Comparison of ENCODE assay signal across 15 cellular contexts in genomic region chr17:81821147-81821546, GRCh38. TPM values are rescaled to one million over a fixed set of nuclear protein-coding genes. Genes with fewer than 3 reads are reported as not detected.
A peak's percentile ranks its signal among the peaks of the same experiment; 100 is the strongest.
DNase-seq lines count a peak whose midpoint lies in the region; ATAC-seq and TF ChIP-seq lines count a peak whose summit lies in the region.
"Had no signal": no experiment of that assay in that cellular context is flagged by ENCODE, and none has a peak within 500 bp of the region (broad histone marks: within the 10 kb centered on the region; RNA-seq: fewer than 3 reads in every experiment).

No MANE protein-coding gene starts in this region.

- H3K4me1 ChIP-seq in RWPE2 (ENCODE audit: insufficient read depth, poor library complexity, severe bottlenecking) (no peaks in the 10 kb centered on the region), gastroesophageal sphincter (peaks cover 0 to 34% (median 11%) of the 10 kb centered on the region in 3 donors), sigmoid colon (peaks cover 0 to 18% (median 18%) of the 10 kb centered on the region in 4 donors)

- peak overlapping the region; percentile 96 for H3K27ac ChIP-seq in C4-2B
- no peak overlapping the region for H3K27ac ChIP-seq in RWPE2 (ENCODE audit: poor library complexity, severe bottlenecking)
- H3K27ac ChIP-seq in gastroesophageal sphincter = peak overlapping the region in 3 of 4 donors; percentile 76 to 86 (median 79)
- peak overlapping the region; percentile 83 to 88 (median 86) for H3K27ac ChIP-seq in sigmoid colon

- no peaks in the 10 kb centered on the region for H3K27me3 ChIP-seq in RWPE2 (ENCODE audit: insufficient read depth, poor library complexity, severe bottlenecking)
- H3K27me3 ChIP-seq in gastroesophageal sphincter = peaks cover 35% of the 10 kb centered on the region
- H3K27me3 ChIP-seq in sigmoid colon = peaks cover 0 to 25% (median 9%) of the 10 kb centered on the region in 3 donors

- CTCF ChIA-PET in GM10248 (lab: Yijun Ruan, JAX) = no interaction called here

- H3K9me3 ChIP-seq in RWPE2 (ENCODE audit: severe bottlenecking) = no peaks in the 10 kb centered on the region
- no peaks in the 10 kb centered on the region for H3K9me3 ChIP-seq in gastroesophageal sphincter
- H3K9me3 ChIP-seq in sigmoid colon = no peaks in the 10 kb centered on the region
- H3K9me3 ChIP-seq: tibial nerve had no signal

- intact Hi-C loops in sigmoid colon (cut with DNase I) = loop anchor here (5.0 kb wide), 1 partner anchor 41 kb away; the partner anchor contains the start of gene P4HB

- POLR2A ChIA-PET in GM10248 (lab: Yijun Ruan, JAX) = no interaction called here

- TF ChIP-seq EP300 in gastroesophageal sphincter (IDR thresholded peaks at IDR 0.05) (no peak), sigmoid colon (IDR thresholded peaks at IDR 0.05) (no peak)

- TF ChIP-seq POLR2A in gastroesophageal sphincter (IDR thresholded peaks at IDR 0.05) = no peak
- no peak for TF ChIP-seq POLR2A in sigmoid colon (IDR thresholded peaks at IDR 0.05)

- H3K4me3 ChIP-seq in RWPE2 (ENCODE audit: severe bottlenecking) (no peak overlapping the region), gastroesophageal sphincter (no peak overlapping the region), sigmoid colon (no peak overlapping the region)
- H3K4me3 ChIP-seq: tibial nerve had no signal

- WGBS in gastroesophageal sphincter (ENCODE audit: low coverage in 1 of 2), 2 donors = 86% methylated on average over 4 of the region's 8 CpGs; no CpG with 5 or more reads in 1 of the 2 donors
- 82 to 89% methylated on average over 8 of the region's 8 CpGs for WGBS in sigmoid colon, 2 donors

- H3K36me3 ChIP-seq in RWPE2 (ENCODE audit: low read depth) = no peaks in the 10 kb centered on the region
- H3K36me3 ChIP-seq in gastroesophageal sphincter = peaks cover 0 to 28% of the 10 kb centered on the region in 2 donors
- H3K36me3 ChIP-seq in sigmoid colon = peaks cover 0 to 23% (median 15%) of the 10 kb centered on the region in 4 donors

- ATAC-seq in RWPE2 (ENCODE audit: low read depth) (0 out of 3 replicates have a peak, but pooled peaks have one; percentile 13), gastroesophageal sphincter (no peak)

- TF ChIP-seq CTCF in C4-2B (conservative IDR thresholded peaks at IDR 0.05) (no peak), RWPE2 (IDR thresholded peaks at IDR 0.05; ENCODE audit: poor library complexity, severe bottlenecking) (no peak), gastroesophageal sphincter (IDR thresholded peaks at IDR 0.05) (no peak), sigmoid colon (IDR thresholded peaks at IDR 0.05) (no peak), GM10248 (IDR thresholded peaks at IDR 0.05; ENCODE audit: control extremely low read depth, extremely low read depth, low read depth, missing control alignments) (no peak)

- DNase-seq in RWPE2 (ENCODE audit: low spot score) = no peak
- DNase-seq in sigmoid colon = no peak
- no peak for DNase-seq in GF-D8 (lab: John Stamatoyannopoulos, UW)
- DNase-seq in GM10248 (ENCODE audit: extremely low spot score) = no peak
- DNase-seq in NCI-H1105 treated with DMSO at 0.1 percent for 48 hours (lab: John Stamatoyannopoulos, UW) = no peak
- DNase-seq in NOMO-1 treated with dmso at 0.1 percent for 144 hours (lab: John Stamatoyannopoulos, UW; ENCODE audit: unreplicated experiment) = no peak
- DNase-seq: activated effector memory CD4-positive, alpha-beta T cell treated with anti-CD3 and anti-CD28 coated beads, Interleukin-2, amount 50 U/mL, for 16 hours; MM.1S had no signal

RNA-seq across cellular contexts. Expression of gene MCRIP1, which starts 11.9 kb away (rescaled TPM):
- total RNA-seq in gastroesophageal sphincter (100 to 1,000 TPM in 1 of 4 donors, 10 to 100 TPM in 3; 70.4 to 131 (median 85.9) TPM), sigmoid colon (100 to 1,000 TPM; 116 to 129 (median 122) TPM)
- 10 to 100 TPM; 37.0 to 82.9 (median 78.0) TPM for polyA plus RNA-seq in sigmoid colon

RNA-seq across cellular contexts. Expression of gene PPP1R27, which starts 13.7 kb away (rescaled TPM):
- total RNA-seq in gastroesophageal sphincter (not detected), sigmoid colon (not detected)
- under 1 TPM in 1 of 3 donors, not detected in 2; 0.50 TPM for polyA plus RNA-seq in sigmoid colon
- total RNA-seq: activated CD4-positive, alpha-beta memory T cell treated with anti-CD3 and anti-CD28 coated beads for 36 hours; CD4-positive, CD25-positive, alpha-beta regulatory T cell; osteoblast had no signal
- polyA plus RNA-seq: CD4-positive, CD25-positive, alpha-beta regulatory T cell had no signal

RNA-seq across cellular contexts. Expression of gene GCGR, which starts 17.2 kb away (rescaled TPM):
- total RNA-seq in gastroesophageal sphincter = under 1 TPM in 1 of 4 donors, not detected in 3; 0.47 TPM
- 1 to 10 TPM in 2 of 4 donors, under 1 TPM in 2; 0.27 to 1.4 (median 0.72) TPM for total RNA-seq in sigmoid colon
- polyA plus RNA-seq in sigmoid colon = under 1 TPM in 1 of 3 donors, not detected in 2; 0.96 TPM
- total RNA-seq: activated CD4-positive, alpha-beta memory T cell treated with anti-CD3 and anti-CD28 coated beads for 36 hours; CD4-positive, CD25-positive, alpha-beta regulatory T cell; HT1080 had no signal
- polyA plus RNA-seq: CD4-positive, CD25-positive, alpha-beta regulatory T cell had no signal

RNA-seq across cellular contexts. Expression of gene P4HB, which starts 39.2 kb away (rescaled TPM):
- total RNA-seq in gastroesophageal sphincter (100 to 1,000 TPM; 257 to 365 (median 324) TPM), sigmoid colon (100 to 1,000 TPM; 201 to 338 (median 268) TPM)
- 100 to 1,000 TPM; 153 to 750 (median 227) TPM for polyA plus RNA-seq in sigmoid colon

RNA-seq across cellular contexts. Expression of gene ARHGDIA, which starts 50.0 kb away (rescaled TPM):
- total RNA-seq in gastroesophageal sphincter (100 to 1,000 TPM; 120 to 219 (median 169) TPM), sigmoid colon (10 to 100 TPM; 67.0 to 99.5 (median 74.1) TPM)
- 100 to 1,000 TPM; 252 to 452 (median 385) TPM for polyA plus RNA-seq in sigmoid colon
